1 cellular context compared by ENCODE assay signal in genomic region chr20:35285806-35286076, GRCh38.
TF ChIP-seq lines count a peak whose summit lies in the region.

No MANE protein-coding gene starts in this region.

TF ChIP-seq in HepG2, 621 proteins besides CTCF, POLR2A, EP300 and RAD21 (continued from another document and continues in another):
- 0 out of 2 replicates have a peak, but pooled peaks have one; percentile 6 for TF ChIP-seq FOXP4 (CRISPR knock-in tag; IDR thresholded peaks at IDR 0.05)
- TF ChIP-seq ZNF350 (CRISPR knock-in tag; IDR thresholded peaks at IDR 0.05; ENCODE audit: borderline replicate concordance, low read depth) = no peak
- TF ChIP-seq MAFF (IDR thresholded peaks at IDR 0.05; ENCODE audit: low read depth, low read length) = peak; percentile 100
- 0 out of 2 replicates have a peak, but pooled peaks have one; percentile 16 for TF ChIP-seq ZNF3 (CRISPR knock-in tag; IDR thresholded peaks at IDR 0.05)
- peak; percentile 50; the same call in 1 of the 2 replicates for TF ChIP-seq KAT7 (CRISPR knock-in tag; IDR thresholded peaks at IDR 0.05; ENCODE audit: borderline replicate concordance)
- peak; percentile 84 for TF ChIP-seq HOXA3 (CRISPR knock-in tag; IDR thresholded peaks at IDR 0.05)
- 0 out of 2 replicates have a peak, but pooled peaks have one; percentile 23 for TF ChIP-seq ETV6 (CRISPR knock-in tag; conservative IDR thresholded peaks at IDR 0.05)
- no peak for TF ChIP-seq MATR3 (CRISPR knock-in tag; IDR thresholded peaks at IDR 0.05)
- no peak for TF ChIP-seq RXRB (CRISPR knock-in tag; IDR thresholded peaks at IDR 0.05; ENCODE audit: borderline replicate concordance)
- TF ChIP-seq NFE2L2 (IDR thresholded peaks at IDR 0.05; ENCODE audit: low read length) = peak; percentile 97
- TF ChIP-seq PHF21A (CRISPR knock-in tag; IDR thresholded peaks at IDR 0.05) = no peak
- TF ChIP-seq CREM (IDR thresholded peaks at IDR 0.05) = peak; percentile 81
- TF ChIP-seq CREM (CRISPR knock-in tag; IDR thresholded peaks at IDR 0.05) = no peak
- no peak for TF ChIP-seq CENPBD1 (CRISPR knock-in tag; IDR thresholded peaks at IDR 0.05; ENCODE audit: borderline replicate concordance, low read depth)
- 0 out of 2 replicates have a peak, but pooled peaks have one; percentile 16 for TF ChIP-seq ZNF724P (CRISPR knock-in tag; IDR thresholded peaks at IDR 0.05; ENCODE audit: borderline replicate concordance)
- no peak for TF ChIP-seq TRAFD1 (CRISPR knock-in tag; IDR thresholded peaks at IDR 0.05; ENCODE audit: borderline replicate concordance)
- TF ChIP-seq PRDM15 (CRISPR knock-in tag; IDR thresholded peaks at IDR 0.05) = 0 out of 2 replicates have a peak, but pooled peaks have one; percentile 17
- TF ChIP-seq ZNF205 (CRISPR knock-in tag; IDR thresholded peaks at IDR 0.05) = 0 out of 2 replicates have a peak, but pooled peaks have one; percentile 18
- no peak for TF ChIP-seq HOXA9 (CRISPR knock-in tag; IDR thresholded peaks at IDR 0.05; ENCODE audit: borderline replicate concordance)
- TF ChIP-seq RFX5 (IDR thresholded peaks at IDR 0.05; ENCODE audit: low read depth, low read length) = peak; percentile 61; the same call in 1 of the 2 replicates
- TF ChIP-seq PRDM4 (CRISPR knock-in tag; IDR thresholded peaks at IDR 0.05; ENCODE audit: borderline replicate concordance) = no peak
- 0 out of 2 replicates have a peak, but pooled peaks have one; percentile 16 for TF ChIP-seq ZBTB39 (CRISPR knock-in tag; IDR thresholded peaks at IDR 0.05)
- TF ChIP-seq PRDM10 (CRISPR knock-in tag; IDR thresholded peaks at IDR 0.05; ENCODE audit: low read depth) = no peak
- TF ChIP-seq CREB1 (IDR thresholded peaks at IDR 0.05) = peak; percentile 99
- no peak for TF ChIP-seq CREB1 (CRISPR knock-in tag; IDR thresholded peaks at IDR 0.05)
- no peak for TF ChIP-seq ZNF891 (CRISPR knock-in tag; IDR thresholded peaks at IDR 0.05)
- no peak for TF ChIP-seq ZFX (CRISPR knock-in tag; IDR thresholded peaks at IDR 0.05; ENCODE audit: low read depth)
- 0 out of 2 replicates have a peak, but pooled peaks have one; percentile 19 for TF ChIP-seq ZC3H4 (CRISPR knock-in tag; IDR thresholded peaks at IDR 0.05; ENCODE audit: borderline replicate concordance)
- TF ChIP-seq NPAS2 (CRISPR knock-in tag; IDR thresholded peaks at IDR 0.05; ENCODE audit: borderline replicate concordance) = no peak
- TF ChIP-seq ZNF883 (CRISPR knock-in tag; IDR thresholded peaks at IDR 0.05; ENCODE audit: not compliant biosample characterization) = no peak
- peak; percentile 52; the same call in 1 of the 2 replicates for TF ChIP-seq FOXK2 (IDR thresholded peaks at IDR 0.05)
- no peak for TF ChIP-seq CBX1 (IDR thresholded peaks at IDR 0.05; ENCODE audit: low read depth)
- peak; percentile 29; the same call in 1 of the 2 replicates for TF ChIP-seq SP4 (CRISPR knock-in tag; IDR thresholded peaks at IDR 0.05)
- TF ChIP-seq TAF15 (IDR thresholded peaks at IDR 0.05; ENCODE audit: low read depth, low read length, poor library complexity, severe bottlenecking) = no peak
- TF ChIP-seq ZNF354B (CRISPR knock-in tag; IDR thresholded peaks at IDR 0.05) = 0 out of 2 replicates have a peak, but pooled peaks have one; percentile 4
- TF ChIP-seq ZNF841 (CRISPR knock-in tag; IDR thresholded peaks at IDR 0.05; ENCODE audit: borderline replicate concordance) = no peak
